Comparison of ENCODE assay signal across 17 cellular contexts in genomic region chr10:120634629-120635028, GRCh38.
DNase-seq lines count a peak whose midpoint lies in the region; ATAC-seq and TF ChIP-seq lines count a peak whose summit lies in the region.
"Had no signal": no experiment of that assay in that cellular context is flagged by ENCODE, and none has a peak within 500 bp of the region (broad histone marks: within the 10 kb centered on the region; RNA-seq: fewer than 3 reads in every experiment).

No MANE protein-coding gene starts in this region.

- H3K9me2 ChIP-seq in DOHH2 (replicated peaks; ENCODE audit: control insufficient read depth, low read length) = no peaks in the 10 kb centered on the region
- H3K9me2 ChIP-seq in GM23338 (ENCODE audit: insufficient read depth) = peaks cover 19% of the 10 kb centered on the region; the same call in 1 of the 2 replicates

- 0 out of 2 replicates have a peak, but pooled peaks cover 2% of the 10 kb centered on the region for H3K27me3 ChIP-seq in DOHH2 (ENCODE audit: control insufficient read depth, low read length)
- H3K27me3 ChIP-seq in GM23338 (ENCODE audit: insufficient read depth) = no peaks in the 10 kb centered on the region
- no peaks in the 10 kb centered on the region for H3K27me3 ChIP-seq in left lung
- H3K27me3 ChIP-seq: BLaER1 had no signal

- H3K36me3 ChIP-seq in DOHH2 (ENCODE audit: control insufficient read depth, low read length) = no peaks in the 10 kb centered on the region
- H3K36me3 ChIP-seq in GM23338 (ENCODE audit: insufficient read depth) = no peaks in the 10 kb centered on the region
- H3K36me3 ChIP-seq in left lung = no peaks in the 10 kb centered on the region
- H3K36me3 ChIP-seq: BLaER1, prostate gland had no signal

- H3K27ac ChIP-seq in DOHH2 (ENCODE audit: low read depth, low read length) (no peak overlapping the region), GM23338 (ENCODE audit: low read depth) (no peak overlapping the region), left lung (no peak overlapping the region)
- H3K27ac ChIP-seq: BLaER1, KMS-11, prostate gland had no signal

- no peaks in the 10 kb centered on the region for H3K4me1 ChIP-seq in DOHH2 (ENCODE audit: control insufficient read depth, low read length)
- peaks cover 13% of the 10 kb centered on the region for H3K4me1 ChIP-seq in GM23338 (ENCODE audit: insufficient read depth)
- no peaks in the 10 kb centered on the region for H3K4me1 ChIP-seq in left lung
- H3K4me1 ChIP-seq: BLaER1, prostate gland had no signal

- TF ChIP-seq CTCF in DOHH2 (IDR thresholded peaks at IDR 0.05; ENCODE audit: low read depth, low read length, poor library complexity, severe bottlenecking) (peak; percentile 47), GM23338 (conservative IDR thresholded peaks at IDR 0.05; ENCODE audit: low read depth in 2 of 2) (peak; percentile 62 to 66), left lung (IDR thresholded peaks at IDR 0.05) (no peak)

- no peaks in the 10 kb centered on the region for H4K20me1 ChIP-seq in DOHH2 (ENCODE audit: control insufficient read depth, insufficient read depth, low read depth, low read length)
- no peaks in the 10 kb centered on the region for H4K20me1 ChIP-seq in GM23338 (replicated peaks; ENCODE audit: insufficient read depth)
- H4K20me1 ChIP-seq: BLaER1 had no signal

- H3K9me3 Mint-ChIP-seq in GM23338 = peaks cover under 1% of the 10 kb centered on the region; the same call in 2 of the 3 replicates

- H3K4me3 Mint-ChIP-seq in GM23338 = no peak overlapping the region
- H3K4me3 Mint-ChIP-seq: activated naive CD4-positive, alpha-beta T cell treated with anti-CD3 and anti-CD28 coated beads, Interleukin-2, amount 50 U/mL, for 24 hours had no signal

- no peaks in the 10 kb centered on the region for H3F3A ChIP-seq in DOHH2 (ENCODE audit: control insufficient read depth, insufficient read depth)
- H3F3A ChIP-seq in GM23338 (replicated peaks; ENCODE audit: low read depth) = no peaks in the 10 kb centered on the region

- no peak overlapping the region for H3K4me2 ChIP-seq in DOHH2 (ENCODE audit: low read length)
- H3K4me2 ChIP-seq in GM23338 = peak overlapping the region; percentile 41; the same call in 1 of the 2 replicates
- H3K4me2 ChIP-seq: BLaER1, KMS-11 had no signal

- H3K27ac Mint-ChIP-seq in GM23338 = no peak overlapping the region
- H3K27ac Mint-ChIP-seq: activated naive CD4-positive, alpha-beta T cell treated with anti-CD3 and anti-CD28 coated beads, Interleukin-2, amount 50 U/mL, for 24 hours had no signal

- H3K9me3 ChIP-seq in DOHH2 (ENCODE audit: control insufficient read depth, insufficient read depth, low read length) (no peaks in the 10 kb centered on the region), left lung (no peaks in the 10 kb centered on the region)
- H3K9me3 ChIP-seq: BLaER1, prostate gland had no signal

- H3K4me1 Mint-ChIP-seq in GM23338 = peaks cover 21% of the 10 kb centered on the region
- H3K4me1 Mint-ChIP-seq: activated naive CD4-positive, alpha-beta T cell treated with anti-CD3 and anti-CD28 coated beads, Interleukin-2, amount 50 U/mL, for 24 hours had no signal

- intact Hi-C loops in left lung (cut with DNase I) = no loop called here

- peak overlapping the region; percentile 69; the same call in 1 of the 2 replicates for H2AFZ ChIP-seq in GM23338

- DNase-seq in GM23338 (ENCODE audit: low spot score) (peak; percentile 83), SK-MEL-5 (ENCODE audit: low read depth, low spot score) (peak; percentile 59), iPS-NIHi11 (ENCODE audit: low spot score) (peak; percentile 61), NCI-H526 (lab: John Stamatoyannopoulos, UW) (no peak), left lung (no peak), amygdala (lab: John Stamatoyannopoulos, UW) (no peak), foreskin melanocyte (no peak)
- DNase-seq: DND-41, glutamatergic neuron, left colon, NCI-H1694, NCI-H526 treated with DMSO at 0.1 percent for 48 hours had no signal

- peaks cover 3% of the 10 kb centered on the region for H3K27me3 Mint-ChIP-seq in GM23338 (ENCODE audit: insufficient read depth, low read depth, poor library complexity)

- no peak overlapping the region for H3K4me3 ChIP-seq in DOHH2 (ENCODE audit: low read length)
- H3K4me3 ChIP-seq in GM23338 = no peak overlapping the region
- H3K4me3 ChIP-seq in left lung = no peak overlapping the region
- H3K4me3 ChIP-seq: BLaER1, prostate gland had no signal

- H3K36me3 Mint-ChIP-seq in GM23338 (ENCODE audit: low read depth) = peaks cover 4% of the 10 kb centered on the region
- H3K36me3 Mint-ChIP-seq: activated naive CD4-positive, alpha-beta T cell treated with anti-CD3 and anti-CD28 coated beads, Interleukin-2, amount 50 U/mL, for 24 hours had no signal

- H3K79me2 ChIP-seq in DOHH2 (ENCODE audit: control insufficient read depth, low read length) (no peaks in the 10 kb centered on the region), GM23338 (replicated peaks; ENCODE audit: insufficient read depth) (no peaks in the 10 kb centered on the region)

- in situ Hi-C loops in SK-MEL-5 (cut with HindIII; ENCODE audit: low pct_unique_long_range_greater_than_20kb, low sequenced_read_pairs) = no loop called here

- ATAC-seq in GM23338 (peak; percentile 95), left lung (no peak)
- ATAC-seq: left colon had no signal

TF ChIP-seq in GM23338, 12 proteins besides CTCF, POLR2A, EP300 and RAD21 (continues in another document):
- TF ChIP-seq ETS1 (IDR thresholded peaks at IDR 0.05) (no peak), STAT1 (IDR thresholded peaks at IDR 0.05; ENCODE audit: unreplicated experiment) (no peak), REST (IDR thresholded peaks at IDR 0.05; ENCODE audit: unreplicated experiment) (no peak), JUNB (IDR thresholded peaks at IDR 0.05; ENCODE audit: unreplicated experiment) (no peak), ZNF114 (CRISPR knock-in tag; IDR thresholded peaks at IDR 0.05) (no peak), POLR2AphosphoS5 (IDR thresholded peaks at IDR 0.05; ENCODE audit: low read depth) (no peak), ZNF331 (CRISPR knock-in tag; IDR thresholded peaks at IDR 0.05; ENCODE audit: low read depth) (no peak), EZH2 (IDR thresholded peaks at IDR 0.05; ENCODE audit: low read depth, unreplicated experiment) (no peak), EZH2phosphoT487 (IDR thresholded peaks at IDR 0.05; ENCODE audit: unreplicated experiment) (no peak)

Comparison
In these comparisons a context has a peak if more than half of its experiments do, and no peak if none do; other contexts are left out.
1. CTCF ChIP-seq: peak in DOHH2 (single experiment) and GM23338 (2 of 2); none in left lung (0 of 2).
2. DNase-seq: peak in GM23338 (single experiment), SK-MEL-5 (single experiment) and iPS-NIHi11 (single experiment); none in NCI-H526 (0 of 2), left lung (0 of 2), amygdala (0 of 56) and foreskin melanocyte (single experiment).